1 cellular context compared by ENCODE assay signal in the genomic region with DNA sequence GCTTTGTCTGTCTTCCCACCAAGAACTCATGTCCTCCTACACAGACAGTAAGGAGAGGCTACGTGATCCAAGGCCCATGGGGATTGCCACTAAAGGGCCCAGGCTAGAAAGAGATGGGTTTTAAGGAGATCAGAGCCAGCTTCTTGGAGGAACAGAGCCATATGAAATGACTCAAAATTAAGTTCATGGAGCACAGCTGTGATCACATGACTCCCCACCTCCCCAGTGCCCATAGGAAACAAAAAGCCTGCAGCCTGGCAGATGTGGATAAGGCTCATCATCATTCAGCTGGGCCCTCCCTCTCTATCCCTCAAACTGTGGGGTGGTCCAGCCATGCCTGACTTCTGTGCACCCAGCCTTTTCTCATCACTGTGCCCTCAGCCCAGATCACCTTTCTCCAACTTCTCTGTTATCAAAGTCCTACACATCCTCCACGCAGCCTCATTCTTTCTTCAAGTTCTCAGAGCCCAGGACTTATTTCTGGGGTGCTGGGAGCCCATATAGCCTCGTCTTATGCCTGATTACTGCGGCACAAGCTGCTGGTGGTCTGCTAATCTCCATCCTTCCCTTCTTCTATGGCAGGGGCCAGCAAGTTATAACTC.
TF ChIP-seq lines count a peak whose summit lies in the region.

No MANE protein-coding gene starts in this region.

TF ChIP-seq in IMR-90, 13 proteins besides CTCF, POLR2A, EP300 and RAD21 (continued from another document):
- no peak for TF ChIP-seq RCOR1 (IDR thresholded peaks at IDR 0.05; ENCODE audit: insufficient replicate concordance, low read length)
- TF ChIP-seq, protein P1, sequence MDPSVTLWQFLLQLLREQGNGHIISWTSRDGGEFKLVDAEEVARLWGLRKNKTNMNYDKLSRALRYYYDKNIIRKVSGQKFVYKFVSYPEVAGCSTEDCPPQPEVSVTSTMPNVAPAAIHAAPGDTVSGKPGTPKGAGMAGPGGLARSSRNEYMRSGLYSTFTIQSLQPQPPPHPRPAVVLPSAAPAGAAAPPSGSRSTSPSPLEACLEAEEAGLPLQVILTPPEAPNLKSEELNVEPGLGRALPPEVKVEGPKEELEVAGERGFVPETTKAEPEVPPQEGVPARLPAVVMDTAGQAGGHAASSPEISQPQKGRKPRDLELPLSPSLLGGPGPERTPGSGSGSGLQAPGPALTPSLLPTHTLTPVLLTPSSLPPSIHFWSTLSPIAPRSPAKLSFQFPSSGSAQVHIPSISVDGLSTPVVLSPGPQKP (IDR thresholded peaks at IDR 0.05; ENCODE audit: borderline replicate concordance, low read depth, low read length): no peak
- TF ChIP-seq BHLHE40 (IDR thresholded peaks at IDR 0.05; ENCODE audit: low read depth, low read length): no peak
